ENCODE assay signal across 33 cellular contexts in the genomic region with DNA sequence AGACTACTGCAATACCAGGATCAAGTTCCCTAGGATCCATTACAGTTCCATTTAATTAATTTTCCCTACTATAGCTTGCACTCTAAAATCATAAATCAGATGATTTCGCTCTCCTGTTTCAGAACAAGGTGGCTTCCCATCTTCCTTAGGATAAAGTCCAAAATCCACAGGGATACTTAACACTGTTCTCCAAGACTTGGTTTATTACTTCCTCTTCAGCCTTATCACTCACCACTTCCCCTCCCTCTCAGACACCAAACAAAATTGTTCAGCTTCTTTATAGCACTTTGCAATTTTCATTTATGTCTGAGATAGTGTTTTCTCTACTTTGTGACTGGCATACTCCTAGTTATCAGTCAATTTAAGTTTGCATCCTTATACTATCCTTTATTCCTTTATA.
"Had no signal": no experiment of that assay in that cellular context is flagged by ENCODE, and none has a peak within 500 bp of the region (broad histone marks: within the 10 kb centered on the region; RNA-seq: fewer than 3 reads in every experiment).

No MANE protein-coding gene starts in this region.

- H3K4me3 ChIP-seq: adrenal gland, body of pancreas, esophagus muscularis mucosa, gastrocnemius medialis, heart left ventricle had no signal

- H3K9me3 ChIP-seq: adrenal gland, body of pancreas, esophagus muscularis mucosa, gastrocnemius medialis had no signal

- H3K36me3 ChIP-seq: adrenal gland, esophagus muscularis mucosa, gastrocnemius medialis, heart left ventricle, WERI-Rb-1 had no signal

- H3K27me3 ChIP-seq: adrenal gland, body of pancreas, esophagus muscularis mucosa, foreskin keratinocyte, gastrocnemius medialis, heart left ventricle had no signal

- ATAC-seq: activated CD4-positive, alpha-beta T cell treated with anti-CD3 and anti-CD28 coated beads for 36 hours; activated CD8-positive, alpha-beta memory T cell treated with anti-CD3 and anti-CD28 coated beads, Interleukin-2, amount 10 ng/mL, durations not matched to agents 7 days and 5 days; activated CD8-positive, alpha-beta T cell treated with anti-CD3 and anti-CD28 coated beads, Interleukin-2, amount 10 ng/mL, durations not matched to agents 7 days and 5 days; activated naive CD8-positive, alpha-beta T cell treated with anti-CD3 and anti-CD28 coated beads, Interleukin-2, amount 50 U/mL, for 24 hours; body of pancreas; effector memory CD8-positive, alpha-beta T cell; foreskin keratinocyte; gastrocnemius medialis; heart left ventricle; T-helper 17 cell had no signal

- H3K27ac ChIP-seq: adrenal gland, body of pancreas, esophagus muscularis mucosa, foreskin keratinocyte, gastrocnemius medialis, heart left ventricle, WERI-Rb-1 had no signal

- H3K4me1 ChIP-seq: adrenal gland, body of pancreas, foreskin keratinocyte, gastrocnemius medialis, heart left ventricle had no signal

- DNase-seq: activated B cell treated with CpG ODN at 0.5 μM for 24 hours; activated CD4-positive, alpha-beta memory T cell treated with anti-CD3 and anti-CD28 coated beads for 36 hours; activated CD4-positive, alpha-beta T cell treated with anti-CD3 and anti-CD28 coated beads for 36 hours; activated CD4-positive, alpha-beta T cell treated with anti-CD3 and anti-CD28 coated beads, Interleukin-2, amount 10 ng/mL, durations not matched to agents 24 days and 14 days; activated CD4-positive, CD25-positive, alpha-beta regulatory T cell treated with anti-CD3 and anti-CD28 coated beads, Interleukin-2, amount 50 U/mL, for 72 hours; activated CD8-positive, alpha-beta memory T cell treated with anti-CD3 and anti-CD28 coated beads, Interleukin-2, amount 10 ng/mL, durations not matched to agents 7 days and 5 days; activated CD8-positive, alpha-beta memory T cell treated with anti-CD3 and anti-CD28 coated beads, Interleukin-2, amount 50 U/mL, for 4 hours; activated CD8-positive, alpha-beta T cell treated with anti-CD3 and anti-CD28 coated beads, Interleukin-2, amount 10 ng/mL, durations not matched to agents 7 days and 5 days; activated effector memory CD4-positive, alpha-beta T cell treated with anti-CD3 and anti-CD28 coated beads, Interleukin-2, amount 50 U/mL, for 16 hours; activated naive CD4-positive, alpha-beta T cell treated with anti-CD3 and anti-CD28 coated beads for 36 hours; activated naive CD8-positive, alpha-beta T cell treated with anti-CD3 and anti-CD28 coated beads for 36 hours; activated naive CD8-positive, alpha-beta T cell treated with anti-CD3 and anti-CD28 coated beads, Interleukin-2, amount 50 U/mL, for 24 hours; activated T-cell treated with anti-CD3 and anti-CD28 coated beads, Interleukin-2, amount 50 U/mL, for 1 hour; activated T-cell treated with anti-CD3 and anti-CD28 coated beads, Interleukin-2, amount 50 U/mL, for 48 hours; adrenal gland; amygdala; aorta; body of pancreas; caudate nucleus; cortex of kidney; dermis blood vessel endothelial cell; effector CD4-positive, alpha-beta T cell; effector memory CD8-positive, alpha-beta T cell; erythroblast; foreskin keratinocyte; gastrocnemius medialis; glutamatergic neuron; heart left ventricle; T-helper 1 cell; T-helper 17 cell; T1000; WERI-Rb-1 had no signal
